Comparison of ENCODE assay signal across 11 cellular contexts in genomic region chr1:32759521-32759980, GRCh38. TPM values are rescaled to one million over a fixed set of nuclear protein-coding genes. Genes with fewer than 3 reads are reported as not detected.
A peak's percentile ranks its signal among the peaks of the same experiment; 100 is the strongest.
DNase-seq lines count a peak whose midpoint lies in the region; ATAC-seq and TF ChIP-seq lines count a peak whose summit lies in the region.
"Had no signal": no experiment of that assay in that cellular context is flagged by ENCODE, and none has a peak within 500 bp of the region (broad histone marks: within the 10 kb centered on the region; RNA-seq: fewer than 3 reads in every experiment).

No MANE protein-coding gene starts in this region.

- H3K4me3 ChIP-seq in adrenal gland (peak overlapping the region in 1 of 4 donors; percentile 43), thyroid gland (replicated peaks in 1 of 3) (no peak overlapping the region)

- peaks cover 4 to 15% of the 10 kb centered on the region in 2 donors for H3K4me1 Mint-ChIP-seq in stimulated activated naive B cell treated with anti-CD40 and anti-IgM and Interleukin-4, amounts not matched to agents 10 μg/mL and 1 μg/mL and 100 μg/mL, for 72 hours

- TF ChIP-seq POLR2A in adrenal gland (IDR thresholded peaks at IDR 0.05) (no peak), thyroid gland (IDR thresholded peaks at IDR 0.05) (peak in 1 of 2 donors; percentile 20)

- TF ChIP-seq CTCF in adrenal gland (IDR thresholded peaks at IDR 0.05) (peak in 1 of 6 experiments; percentile 17), thyroid gland (IDR thresholded peaks at IDR 0.05) (peak in 1 of 6 experiments; percentile 15)

- no peaks in the 10 kb centered on the region for H3K27me3 ChIP-seq in adrenal gland
- no peaks in the 10 kb centered on the region for H3K27me3 ChIP-seq in thyroid gland

- ATAC-seq in left lobe of liver = peak; percentile 41
- ATAC-seq in stimulated activated naive B cell treated with anti-CD40 and anti-IgM and Interleukin-4, amounts not matched to agents 10 μg/mL and 1 μg/mL and 100 μg/mL, for 72 hours (replicated peaks) = no peak
- ATAC-seq in HG03139 (IDR thresholded peaks at IDR 0.05; ENCODE audit: unreplicated experiment) = no peak

- H3K27ac Mint-ChIP-seq in stimulated activated naive B cell treated with anti-CD40 and anti-IgM and Interleukin-4, amounts not matched to agents 10 μg/mL and 1 μg/mL and 100 μg/mL, for 72 hours = no peak overlapping the region
- H3K27ac Mint-ChIP-seq: stimulated activated naive CD8-positive, alpha-beta T cell treated with anti-CD3 and anti-CD28 coated beads, Interleukin-15, Interleukin-2, amounts not matched to agents 100 ng/mL and 50 ng/mL, for 24 hours; T-helper 1 cell treated with Interleukin-12 subunit alpha and Interleukin-12 subunit beta and Interleukin-4 antibody, amounts not matched to agents 30 μg/mL and 1 μg/mL, for 36 hours had no signal

- peaks cover 0 to 1% of the 10 kb centered on the region in 2 donors for H3K27me3 Mint-ChIP-seq in stimulated activated naive B cell treated with anti-CD40 and anti-IgM and Interleukin-4, amounts not matched to agents 10 μg/mL and 1 μg/mL and 100 μg/mL, for 72 hours

- DNase-seq in SIG-M5 treated with dmso at 0.1 percent for 504 hours (lab: John Stamatoyannopoulos, UW; ENCODE audit: unreplicated experiment) = peak; percentile 19
- DNase-seq in SIG-M5 (lab: John Stamatoyannopoulos, UW) = no peak
- DNase-seq in adrenal gland = peak in 3 of 7 donors; percentile 55 to 64 (median 58)
- no peak for DNase-seq in left lobe of liver (ENCODE audit: low spot score)
- peak; percentile 76 to 78 for DNase-seq in thyroid gland
- DNase-seq in stimulated activated naive B cell treated with anti-CD40 and anti-IgM and Interleukin-4, amounts not matched to agents 10 μg/mL and 1 μg/mL and 100 μg/mL, for 72 hours = no peak
- no peak for DNase-seq in activated CD4-positive, alpha-beta T cell treated with anti-CD3 and anti-CD28 coated beads for 4 hours
- DNase-seq: NCI-H345 had no signal

- peak overlapping the region; percentile 76 to 99 (median 93) for H3K27ac ChIP-seq in adrenal gland
- peak overlapping the region; percentile 93 to 98 (median 96) for H3K27ac ChIP-seq in thyroid gland

- H3K4me1 ChIP-seq in adrenal gland (replicated peaks in 1 of 2) (peaks cover 76 to 77% of the 10 kb centered on the region in 2 donors), thyroid gland (peaks cover 66 to 69% of the 10 kb centered on the region in 2 donors)

- WGBS in adrenal gland, 4 donors = 36 to 56% (median 45%) methylated on average over 3 to 5 of the region's 5 CpGs
- WGBS in thyroid gland, 2 donors = 22 to 55% methylated on average over 4 to 5 of the region's 5 CpGs

- no peaks in the 10 kb centered on the region for H3K9me3 ChIP-seq in adrenal gland (replicated peaks in 1 of 3)
- no peaks in the 10 kb centered on the region for H3K9me3 ChIP-seq in thyroid gland

- no peaks in the 10 kb centered on the region for H3K9me3 Mint-ChIP-seq in stimulated activated naive B cell treated with anti-CD40 and anti-IgM and Interleukin-4, amounts not matched to agents 10 μg/mL and 1 μg/mL and 100 μg/mL, for 72 hours
- H3K9me3 Mint-ChIP-seq: stimulated activated naive CD8-positive, alpha-beta T cell treated with anti-CD3 and anti-CD28 coated beads, Interleukin-15, Interleukin-2, amounts not matched to agents 100 ng/mL and 50 ng/mL, for 24 hours; T-helper 1 cell treated with Interleukin-12 subunit alpha and Interleukin-12 subunit beta and Interleukin-4 antibody, amounts not matched to agents 30 μg/mL and 1 μg/mL, for 36 hours had no signal

- H3K4me3 Mint-ChIP-seq in stimulated activated naive B cell treated with anti-CD40 and anti-IgM and Interleukin-4, amounts not matched to agents 10 μg/mL and 1 μg/mL and 100 μg/mL, for 72 hours = no peak overlapping the region
- H3K4me3 Mint-ChIP-seq: stimulated activated naive CD8-positive, alpha-beta T cell treated with anti-CD3 and anti-CD28 coated beads, Interleukin-15, Interleukin-2, amounts not matched to agents 100 ng/mL and 50 ng/mL, for 24 hours; T-helper 1 cell treated with Interleukin-12 subunit alpha and Interleukin-12 subunit beta and Interleukin-4 antibody, amounts not matched to agents 30 μg/mL and 1 μg/mL, for 36 hours had no signal

- H3K36me3 ChIP-seq in adrenal gland (replicated peaks in 1 of 2) (no peaks in the 10 kb centered on the region), thyroid gland (no peaks in the 10 kb centered on the region)

- intact Hi-C loops in adrenal gland (cut with DNase I) (no loop called here), thyroid gland (cut with DNase I) (no loop called here)

- no peaks in the 10 kb centered on the region for H3K36me3 Mint-ChIP-seq in stimulated activated naive B cell treated with anti-CD40 and anti-IgM and Interleukin-4, amounts not matched to agents 10 μg/mL and 1 μg/mL and 100 μg/mL, for 72 hours

RNA-seq across cellular contexts. Expression of gene SYNC, which starts 57.0 kb away (rescaled TPM):
- 10 to 100 TPM in 4 of 8 donors, 1 to 10 TPM in 4; 5.6 to 35.4 (median 10.4) TPM for total RNA-seq in adrenal gland
- 10 to 100 TPM in 1 of 3 donors, 1 to 10 TPM in 2; 3.2 to 15.2 (median 5.8) TPM for polyA plus RNA-seq in adrenal gland
- 0.45 TPM for total RNA-seq in left lobe of liver
- 10 to 100 TPM in 1 of 4 donors, 1 to 10 TPM in 3; 7.3 to 13.7 (median 7.7) TPM for total RNA-seq in thyroid gland

RNA-seq across cellular contexts. Expression of gene YARS1, which starts 57.6 kb away (rescaled TPM):
- 100 to 1,000 TPM in 4 of 8 donors, 10 to 100 TPM in 4; 73.9 to 190 (median 97.0) TPM for total RNA-seq in adrenal gland
- 100 to 1,000 TPM in 1 of 3 donors, 10 to 100 TPM in 2; 55.5 to 183 (median 56.1) TPM for polyA plus RNA-seq in adrenal gland
- 38.4 TPM for total RNA-seq in left lobe of liver
- 10 to 100 TPM; 42.8 to 76.0 (median 50.3) TPM for total RNA-seq in thyroid gland

RNA-seq across cellular contexts. Expression of gene S100PBP, which starts 57.9 kb away (rescaled TPM):
- total RNA-seq in adrenal gland (10 to 100 TPM; 14.0 to 50.1 (median 32.9) TPM), left lobe of liver (10.3 TPM), thyroid gland (10 to 100 TPM; 27.3 to 41.9 (median 34.7) TPM)
- 10 to 100 TPM; 14.0 to 45.9 (median 22.4) TPM for polyA plus RNA-seq in adrenal gland

Comparison
In these comparisons a context has a peak if more than half of its experiments do, and no peak if none do; other contexts are left out.
1. DNase-seq: peak in SIG-M5 treated with dmso at 0.1 percent for 504 hours (single experiment) and thyroid gland (2 of 2); none in SIG-M5 (single experiment), left lobe of liver (single experiment), stimulated activated naive B cell treated with anti-CD40 and anti-IgM and Interleukin-4, amounts not matched to agents 10 μg/mL and 1 μg/mL and 100 μg/mL, for 72 hours (single experiment) and activated CD4-positive, alpha-beta T cell treated with anti-CD3 and anti-CD28 coated beads for 4 hours (0 of 2).